8 cellular contexts compared by ENCODE assay signal in the genomic region with DNA sequence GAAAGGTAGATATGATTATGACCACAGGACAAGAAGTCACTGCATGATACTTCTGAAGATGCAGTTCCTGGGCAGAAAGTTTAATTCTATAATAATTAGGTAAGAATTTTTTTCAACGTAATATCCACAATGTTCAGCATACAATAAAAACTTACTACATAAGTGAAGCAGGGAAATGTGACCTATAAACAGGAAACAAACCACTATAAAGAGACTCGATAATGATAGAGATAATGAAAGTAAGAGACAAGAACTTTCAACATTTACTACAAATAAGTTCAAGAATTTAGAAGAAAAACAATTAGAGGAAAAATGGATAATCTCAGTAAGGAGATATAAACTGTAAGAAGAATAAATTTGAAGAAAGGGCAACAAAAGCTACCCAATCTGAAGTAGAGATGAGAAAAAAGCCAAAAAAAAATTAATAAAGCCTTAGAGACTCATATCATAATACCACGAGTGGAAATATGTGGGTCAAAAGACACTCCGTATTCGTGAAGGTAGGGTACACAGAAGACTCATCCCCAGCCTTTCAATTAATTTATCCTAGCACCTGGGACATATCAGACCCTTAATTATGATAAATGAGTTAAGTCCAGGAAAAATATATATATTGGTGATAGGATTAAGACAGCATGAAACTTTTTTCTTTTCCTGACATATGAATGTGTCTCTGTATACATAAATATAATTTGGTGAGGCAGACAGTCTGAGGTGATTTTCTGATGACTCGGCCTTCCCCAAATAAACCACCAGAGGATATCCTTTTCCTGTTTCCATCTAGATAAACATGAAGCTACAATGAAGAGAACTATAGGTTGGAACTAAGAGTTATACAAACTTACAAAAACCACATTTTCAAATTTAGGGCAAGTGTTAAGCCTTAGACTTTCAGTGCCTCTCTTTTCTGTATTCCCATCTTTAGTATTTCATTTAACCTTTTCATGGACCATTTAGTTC.
DNase-seq lines count a peak whose midpoint lies in the region; ATAC-seq and TF ChIP-seq lines count a peak whose summit lies in the region.
"Had no signal": no experiment of that assay in that cellular context is flagged by ENCODE, and none has a peak within 500 bp of the region (broad histone marks: within the 10 kb centered on the region; RNA-seq: fewer than 3 reads in every experiment).

No MANE protein-coding gene starts in this region.

- TF ChIP-seq POLR2A in esophagus squamous epithelium (IDR thresholded peaks at IDR 0.05), result no peak

- H3K36me3 ChIP-seq in esophagus squamous epithelium, result peaks cover 0 to 51% (median 0%) of the 10 kb centered on the region in 3 donors
- H3K36me3 ChIP-seq: pancreas had no signal

- H3K4me3 ChIP-seq in astrocyte of the spinal cord (ENCODE audit: low read depth, low read length), result no peak overlapping the region
- H3K4me3 ChIP-seq in esophagus squamous epithelium, result no peak overlapping the region
- H3K4me3 ChIP-seq: pancreas had no signal

- peak overlapping the region in 2 of 4 donors; percentile 17 to 46 for H3K27ac ChIP-seq in esophagus squamous epithelium
- H3K27ac ChIP-seq: pancreas had no signal

- peaks cover 0 to 7% (median 0%) of the 10 kb centered on the region in 3 donors for H3K4me1 ChIP-seq in esophagus squamous epithelium
- H3K4me1 ChIP-seq: pancreas had no signal

- DNase-seq in astrocyte of the spinal cord (ENCODE audit: low read depth, low spot score) (no peak), pulmonary artery endothelial cell (ENCODE audit: low read depth, low spot score) (peak; percentile 43), hepatic stellate cell (ENCODE audit: low spot score) (no peak), esophagus squamous epithelium (lab: John Stamatoyannopoulos, UW) (no peak), HUDEP-2 (lab: John Stamatoyannopoulos, UW; ENCODE audit: unreplicated experiment in 76 of 76) (no peak)
- DNase-seq: pancreas had no signal

- WGBS in esophagus squamous epithelium, 2 donors, result 56 to 64% methylated on average over 6 of the region's 6 CpGs

- TF ChIP-seq CTCF in astrocyte of the spinal cord (IDR thresholded peaks at IDR 0.05; ENCODE audit: low read depth, low read length), result peak; percentile 17
- TF ChIP-seq CTCF in esophagus squamous epithelium (IDR thresholded peaks at IDR 0.05), result peak in 2 of 6 experiments; percentile 11 to 26

- H3K27me3 ChIP-seq in esophagus squamous epithelium, result no peaks in the 10 kb centered on the region
- H3K27me3 ChIP-seq: pancreas had no signal

- ATAC-seq in GM18502 (IDR thresholded peaks at IDR 0.05; ENCODE audit: poor library complexity, unreplicated experiment) (peak; percentile 57), HG03565 (IDR thresholded peaks at IDR 0.05; ENCODE audit: unreplicated experiment) (peak; percentile 38)

- intact Hi-C loops in esophagus squamous epithelium (cut with DNase I), result no loop called here

- H3K9me3 ChIP-seq in esophagus squamous epithelium, result no peaks in the 10 kb centered on the region
- H3K9me3 ChIP-seq: pancreas had no signal

- in situ Hi-C loops in astrocyte of the spinal cord (cut with HindIII; ENCODE audit: low sequenced_read_pairs), result no loop called here
